Comparison of ENCODE assay signal across 1 cellular context in the genomic region with DNA sequence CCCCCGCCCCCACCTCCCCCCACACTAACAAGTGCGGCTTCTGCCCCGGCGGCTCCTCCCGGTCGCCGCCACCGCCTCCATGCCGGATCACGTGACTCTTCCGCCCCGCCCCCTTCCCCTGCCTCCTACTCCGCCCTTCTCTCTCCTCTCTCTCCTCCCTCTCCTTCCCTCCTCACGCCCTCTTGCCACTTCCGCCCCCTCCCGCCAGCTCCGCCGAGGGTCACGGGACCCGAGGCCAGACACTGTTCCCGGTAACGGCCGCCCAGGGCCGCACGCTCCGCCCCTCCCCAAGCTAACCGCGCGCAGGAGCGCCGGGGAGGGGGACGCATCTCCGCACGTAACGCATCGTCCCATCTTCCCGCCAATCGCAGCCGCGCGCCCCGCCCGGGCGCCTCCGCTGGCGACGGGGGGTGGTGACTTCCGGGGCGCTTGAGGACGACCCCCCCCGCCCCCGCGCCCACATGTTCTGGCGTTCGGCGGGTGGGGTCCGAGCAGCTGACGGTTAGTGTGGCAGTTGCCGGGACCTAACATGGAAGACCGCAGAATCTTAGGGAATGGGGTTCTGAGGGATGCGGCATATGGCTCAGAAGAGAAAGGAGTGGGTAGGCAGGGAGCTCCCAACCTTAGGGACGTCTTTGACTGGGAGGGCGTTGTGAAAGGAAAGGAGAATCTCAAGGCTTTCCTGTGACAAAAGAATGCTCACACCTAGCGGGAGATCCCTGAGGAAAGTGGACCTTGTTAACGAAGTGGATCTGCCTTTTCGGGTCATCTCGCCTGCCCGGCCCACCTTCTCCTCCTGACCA.
TF ChIP-seq lines count a peak whose summit lies in the region.

A gene with protein sequence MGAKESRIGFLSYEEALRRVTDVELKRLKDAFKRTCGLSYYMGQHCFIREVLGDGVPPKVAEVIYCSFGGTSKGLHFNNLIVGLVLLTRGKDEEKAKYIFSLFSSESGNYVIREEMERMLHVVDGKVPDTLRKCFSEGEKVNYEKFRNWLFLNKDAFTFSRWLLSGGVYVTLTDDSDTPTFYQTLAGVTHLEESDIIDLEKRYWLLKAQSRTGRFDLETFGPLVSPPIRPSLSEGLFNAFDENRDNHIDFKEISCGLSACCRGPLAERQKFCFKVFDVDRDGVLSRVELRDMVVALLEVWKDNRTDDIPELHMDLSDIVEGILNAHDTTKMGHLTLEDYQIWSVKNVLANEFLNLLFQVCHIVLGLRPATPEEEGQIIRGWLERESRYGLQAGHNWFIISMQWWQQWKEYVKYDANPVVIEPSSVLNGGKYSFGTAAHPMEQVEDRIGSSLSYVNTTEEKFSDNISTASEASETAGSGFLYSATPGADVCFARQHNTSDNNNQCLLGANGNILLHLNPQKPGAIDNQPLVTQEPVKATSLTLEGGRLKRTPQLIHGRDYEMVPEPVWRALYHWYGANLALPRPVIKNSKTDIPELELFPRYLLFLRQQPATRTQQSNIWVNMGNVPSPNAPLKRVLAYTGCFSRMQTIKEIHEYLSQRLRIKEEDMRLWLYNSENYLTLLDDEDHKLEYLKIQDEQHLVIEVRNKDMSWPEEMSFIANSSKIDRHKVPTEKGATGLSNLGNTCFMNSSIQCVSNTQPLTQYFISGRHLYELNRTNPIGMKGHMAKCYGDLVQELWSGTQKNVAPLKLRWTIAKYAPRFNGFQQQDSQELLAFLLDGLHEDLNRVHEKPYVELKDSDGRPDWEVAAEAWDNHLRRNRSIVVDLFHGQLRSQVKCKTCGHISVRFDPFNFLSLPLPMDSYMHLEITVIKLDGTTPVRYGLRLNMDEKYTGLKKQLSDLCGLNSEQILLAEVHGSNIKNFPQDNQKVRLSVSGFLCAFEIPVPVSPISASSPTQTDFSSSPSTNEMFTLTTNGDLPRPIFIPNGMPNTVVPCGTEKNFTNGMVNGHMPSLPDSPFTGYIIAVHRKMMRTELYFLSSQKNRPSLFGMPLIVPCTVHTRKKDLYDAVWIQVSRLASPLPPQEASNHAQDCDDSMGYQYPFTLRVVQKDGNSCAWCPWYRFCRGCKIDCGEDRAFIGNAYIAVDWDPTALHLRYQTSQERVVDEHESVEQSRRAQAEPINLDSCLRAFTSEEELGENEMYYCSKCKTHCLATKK (N-terminal part only) (minus strand): TSS at position 92 of the 803 bp plus-strand sequence. CDS start 194 bp downstream, outside the sequence.

TF ChIP-seq in A549, 52 proteins besides CTCF, POLR2A, EP300 and RAD21 (continued from another document):
- no peak for TF ChIP-seq HEYL (CRISPR knock-in tag; IDR thresholded peaks at IDR 0.05)
- TF ChIP-seq, protein P1, sequence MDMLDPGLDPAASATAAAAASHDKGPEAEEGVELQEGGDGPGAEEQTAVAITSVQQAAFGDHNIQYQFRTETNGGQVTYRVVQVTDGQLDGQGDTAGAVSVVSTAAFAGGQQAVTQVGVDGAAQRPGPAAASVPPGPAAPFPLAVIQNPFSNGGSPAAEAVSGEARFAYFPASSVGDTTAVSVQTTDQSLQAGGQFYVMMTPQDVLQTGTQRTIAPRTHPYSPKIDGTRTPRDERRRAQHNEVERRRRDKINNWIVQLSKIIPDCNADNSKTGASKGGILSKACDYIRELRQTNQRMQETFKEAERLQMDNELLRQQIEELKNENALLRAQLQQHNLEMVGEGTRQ (IDR thresholded peaks at IDR 0.05): peak; percentile 96
- no peak for TF ChIP-seq SREBF2 (IDR thresholded peaks at IDR 0.05)
- TF ChIP-seq, protein P2, sequence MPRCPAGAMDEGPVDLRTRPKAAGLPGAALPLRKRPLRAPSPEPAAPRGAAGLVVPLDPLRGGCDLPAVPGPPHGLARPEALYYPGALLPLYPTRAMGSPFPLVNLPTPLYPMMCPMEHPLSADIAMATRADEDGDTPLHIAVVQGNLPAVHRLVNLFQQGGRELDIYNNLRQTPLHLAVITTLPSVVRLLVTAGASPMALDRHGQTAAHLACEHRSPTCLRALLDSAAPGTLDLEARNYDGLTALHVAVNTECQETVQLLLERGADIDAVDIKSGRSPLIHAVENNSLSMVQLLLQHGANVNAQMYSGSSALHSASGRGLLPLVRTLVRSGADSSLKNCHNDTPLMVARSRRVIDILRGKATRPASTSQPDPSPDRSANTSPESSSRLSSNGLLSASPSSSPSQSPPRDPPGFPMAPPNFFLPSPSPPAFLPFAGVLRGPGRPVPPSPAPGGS (IDR thresholded peaks at IDR 0.05): peak; percentile 86
- TF ChIP-seq EHF (CRISPR knock-in tag; IDR thresholded peaks at IDR 0.05): no peak
- peak; percentile 89 for TF ChIP-seq BHLHE40 (IDR thresholded peaks at IDR 0.05; ENCODE audit: low read depth, low read length)
- TF ChIP-seq RFX5 (IDR thresholded peaks at IDR 0.05): peak; percentile 77
- no peak for TF ChIP-seq NFE2L2 (conservative IDR thresholded peaks at IDR 0.05; ENCODE audit: low read length)
- no peak for TF ChIP-seq RNF2 (IDR thresholded peaks at IDR 0.05; ENCODE audit: borderline replicate concordance, low read depth)
- TF ChIP-seq EHMT2 (IDR thresholded peaks at IDR 0.05; ENCODE audit: low read depth): no peak
- TF ChIP-seq CHD2 (IDR thresholded peaks at IDR 0.05; ENCODE audit: low read length, partially characterized antibody): no peak
- TF ChIP-seq HOXB13 (CRISPR knock-in tag; IDR thresholded peaks at IDR 0.05; ENCODE audit: low read depth): 0 out of 2 replicates have a peak, but pooled peaks have one; percentile 19
- peak; percentile 60 for TF ChIP-seq HOXA7 (CRISPR knock-in tag; IDR thresholded peaks at IDR 0.05)
- TF ChIP-seq JUNB (IDR thresholded peaks at IDR 0.05): no peak
- TF ChIP-seq, protein P3, sequence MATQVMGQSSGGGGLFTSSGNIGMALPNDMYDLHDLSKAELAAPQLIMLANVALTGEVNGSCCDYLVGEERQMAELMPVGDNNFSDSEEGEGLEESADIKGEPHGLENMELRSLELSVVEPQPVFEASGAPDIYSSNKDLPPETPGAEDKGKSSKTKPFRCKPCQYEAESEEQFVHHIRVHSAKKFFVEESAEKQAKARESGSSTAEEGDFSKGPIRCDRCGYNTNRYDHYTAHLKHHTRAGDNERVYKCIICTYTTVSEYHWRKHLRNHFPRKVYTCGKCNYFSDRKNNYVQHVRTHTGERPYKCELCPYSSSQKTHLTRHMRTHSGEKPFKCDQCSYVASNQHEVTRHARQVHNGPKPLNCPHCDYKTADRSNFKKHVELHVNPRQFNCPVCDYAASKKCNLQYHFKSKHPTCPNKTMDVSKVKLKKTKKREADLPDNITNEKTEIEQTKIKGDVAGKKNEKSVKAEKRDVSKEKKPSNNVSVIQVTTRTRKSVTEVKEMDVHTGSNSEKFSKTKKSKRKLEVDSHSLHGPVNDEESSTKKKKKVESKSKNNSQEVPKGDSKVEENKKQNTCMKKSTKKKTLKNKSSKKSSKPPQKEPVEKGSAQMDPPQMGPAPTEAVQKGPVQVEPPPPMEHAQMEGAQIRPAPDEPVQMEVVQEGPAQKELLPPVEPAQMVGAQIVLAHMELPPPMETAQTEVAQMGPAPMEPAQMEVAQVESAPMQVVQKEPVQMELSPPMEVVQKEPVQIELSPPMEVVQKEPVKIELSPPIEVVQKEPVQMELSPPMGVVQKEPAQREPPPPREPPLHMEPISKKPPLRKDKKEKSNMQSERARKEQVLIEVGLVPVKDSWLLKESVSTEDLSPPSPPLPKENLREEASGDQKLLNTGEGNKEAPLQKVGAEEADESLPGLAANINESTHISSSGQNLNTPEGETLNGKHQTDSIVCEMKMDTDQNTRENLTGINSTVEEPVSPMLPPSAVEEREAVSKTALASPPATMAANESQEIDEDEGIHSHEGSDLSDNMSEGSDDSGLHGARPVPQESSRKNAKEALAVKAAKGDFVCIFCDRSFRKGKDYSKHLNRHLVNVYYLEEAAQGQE (IDR thresholded peaks at IDR 0.05): no peak
- TF ChIP-seq RCOR1 (IDR thresholded peaks at IDR 0.05; ENCODE audit: low read depth, low read length): no peak
- peak; percentile 72; the same call in 1 of the 2 replicates for TF ChIP-seq MAZ (IDR thresholded peaks at IDR 0.05; ENCODE audit: borderline replicate concordance, low read depth, low read length)
- TF ChIP-seq, protein P4, sequence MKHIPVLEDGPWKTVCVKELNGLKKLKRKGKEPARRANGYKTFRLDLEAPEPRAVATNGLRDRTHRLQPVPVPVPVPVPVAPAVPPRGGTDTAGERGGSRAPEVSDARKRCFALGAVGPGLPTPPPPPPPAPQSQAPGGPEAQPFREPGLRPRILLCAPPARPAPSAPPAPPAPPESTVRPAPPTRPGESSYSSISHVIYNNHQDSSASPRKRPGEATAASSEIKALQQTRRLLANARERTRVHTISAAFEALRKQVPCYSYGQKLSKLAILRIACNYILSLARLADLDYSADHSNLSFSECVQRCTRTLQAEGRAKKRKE (CRISPR knock-in tag; IDR thresholded peaks at IDR 0.05; ENCODE audit: low read depth): no peak
- 0 out of 2 replicates have a peak, but pooled peaks have one; percentile 12 for TF ChIP-seq TP53 (CRISPR knock-in tag; IDR thresholded peaks at IDR 0.05)
- no peak for TF ChIP-seq CEBPB (IDR thresholded peaks at IDR 0.05)
- TF ChIP-seq CHD4 (IDR thresholded peaks at IDR 0.05; ENCODE audit: borderline replicate concordance): no peak
- TF ChIP-seq GATA3 (IDR thresholded peaks at IDR 0.05; ENCODE audit: borderline replicate concordance): peak; percentile 74
- peak; percentile 62; the same call in 1 of the 2 replicates for TF ChIP-seq FOSB (CRISPR knock-in tag; IDR thresholded peaks at IDR 0.05)
- TF ChIP-seq, protein P5, sequence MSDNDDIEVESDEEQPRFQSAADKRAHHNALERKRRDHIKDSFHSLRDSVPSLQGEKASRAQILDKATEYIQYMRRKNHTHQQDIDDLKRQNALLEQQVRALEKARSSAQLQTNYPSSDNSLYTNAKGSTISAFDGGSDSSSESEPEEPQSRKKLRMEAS (IDR thresholded peaks at IDR 0.05): peak; percentile 99
- TF ChIP-seq HOXB5 (CRISPR knock-in tag; IDR thresholded peaks at IDR 0.05): peak; percentile 46; the same call in 1 of the 2 replicates
- TF ChIP-seq ZNF302 (CRISPR knock-in tag; IDR thresholded peaks at IDR 0.05): no peak
- TF ChIP-seq MYC (IDR thresholded peaks at IDR 0.05; ENCODE audit: borderline replicate concordance, low read length): peak; percentile 94
- TF ChIP-seq, protein P6, sequence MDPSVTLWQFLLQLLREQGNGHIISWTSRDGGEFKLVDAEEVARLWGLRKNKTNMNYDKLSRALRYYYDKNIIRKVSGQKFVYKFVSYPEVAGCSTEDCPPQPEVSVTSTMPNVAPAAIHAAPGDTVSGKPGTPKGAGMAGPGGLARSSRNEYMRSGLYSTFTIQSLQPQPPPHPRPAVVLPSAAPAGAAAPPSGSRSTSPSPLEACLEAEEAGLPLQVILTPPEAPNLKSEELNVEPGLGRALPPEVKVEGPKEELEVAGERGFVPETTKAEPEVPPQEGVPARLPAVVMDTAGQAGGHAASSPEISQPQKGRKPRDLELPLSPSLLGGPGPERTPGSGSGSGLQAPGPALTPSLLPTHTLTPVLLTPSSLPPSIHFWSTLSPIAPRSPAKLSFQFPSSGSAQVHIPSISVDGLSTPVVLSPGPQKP (IDR thresholded peaks at IDR 0.05; ENCODE audit: low read depth, low read length): 0 out of 2 replicates have a peak, but pooled peaks have one; percentile 4
- no peak for TF ChIP-seq ZFP36 (IDR thresholded peaks at IDR 0.05; ENCODE audit: borderline replicate concordance, partially characterized antibody)
- TF ChIP-seq MAFK (IDR thresholded peaks at IDR 0.05; ENCODE audit: partially characterized antibody): no peak
- TF ChIP-seq, protein P7, sequence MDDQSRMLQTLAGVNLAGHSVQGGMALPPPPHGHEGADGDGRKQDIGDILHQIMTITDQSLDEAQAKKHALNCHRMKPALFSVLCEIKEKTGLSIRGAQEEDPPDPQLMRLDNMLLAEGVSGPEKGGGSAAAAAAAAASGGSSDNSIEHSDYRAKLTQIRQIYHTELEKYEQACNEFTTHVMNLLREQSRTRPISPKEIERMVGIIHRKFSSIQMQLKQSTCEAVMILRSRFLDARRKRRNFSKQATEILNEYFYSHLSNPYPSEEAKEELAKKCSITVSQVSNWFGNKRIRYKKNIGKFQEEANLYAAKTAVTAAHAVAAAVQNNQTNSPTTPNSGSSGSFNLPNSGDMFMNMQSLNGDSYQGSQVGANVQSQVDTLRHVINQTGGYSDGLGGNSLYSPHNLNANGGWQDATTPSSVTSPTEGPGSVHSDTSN (IDR thresholded peaks at IDR 0.05): peak; percentile 80
- TF ChIP-seq CBX8 (IDR thresholded peaks at IDR 0.05): no peak
- no peak for TF ChIP-seq HDAC2 (IDR thresholded peaks at IDR 0.05)
- TF ChIP-seq TFCP2L1 (CRISPR knock-in tag; IDR thresholded peaks at IDR 0.05): no peak; the same call in 1 of the 2 replicates
- TF ChIP-seq PHF8 (IDR thresholded peaks at IDR 0.05; ENCODE audit: borderline replicate concordance, low read depth): peak; percentile 67; the same call in 1 of the 2 replicates
- TF ChIP-seq, protein P8, sequence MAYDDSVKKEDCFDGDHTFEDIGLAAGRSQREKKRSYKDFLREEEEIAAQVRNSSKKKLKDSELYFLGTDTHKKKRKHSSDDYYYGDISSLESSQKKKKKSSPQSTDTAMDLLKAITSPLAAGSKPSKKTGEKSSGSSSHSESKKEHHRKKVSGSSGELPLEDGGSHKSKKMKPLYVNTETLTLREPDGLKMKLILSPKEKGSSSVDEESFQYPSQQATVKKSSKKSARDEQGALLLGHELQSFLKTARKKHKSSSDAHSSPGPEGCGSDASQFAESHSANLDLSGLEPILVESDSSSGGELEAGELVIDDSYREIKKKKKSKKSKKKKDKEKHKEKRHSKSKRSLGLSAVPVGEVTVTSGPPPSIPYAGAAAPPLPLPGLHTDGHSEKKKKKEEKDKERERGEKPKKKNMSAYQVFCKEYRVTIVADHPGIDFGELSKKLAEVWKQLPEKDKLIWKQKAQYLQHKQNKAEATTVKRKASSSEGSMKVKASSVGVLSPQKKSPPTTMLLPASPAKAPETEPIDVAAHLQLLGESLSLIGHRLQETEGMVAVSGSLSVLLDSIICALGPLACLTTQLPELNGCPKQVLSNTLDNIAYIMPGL (CRISPR knock-in tag; IDR thresholded peaks at IDR 0.05; ENCODE audit: borderline replicate concordance): no peak
- TF ChIP-seq, protein P9, sequence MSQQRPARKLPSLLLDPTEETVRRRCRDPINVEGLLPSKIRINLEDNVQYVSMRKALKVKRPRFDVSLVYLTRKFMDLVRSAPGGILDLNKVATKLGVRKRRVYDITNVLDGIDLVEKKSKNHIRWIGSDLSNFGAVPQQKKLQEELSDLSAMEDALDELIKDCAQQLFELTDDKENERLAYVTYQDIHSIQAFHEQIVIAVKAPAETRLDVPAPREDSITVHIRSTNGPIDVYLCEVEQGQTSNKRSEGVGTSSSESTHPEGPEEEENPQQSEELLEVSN (IDR thresholded peaks at IDR 0.05; ENCODE audit: borderline replicate concordance, low read depth): peak; percentile 79
- no peak for TF ChIP-seq FOSL2 (IDR thresholded peaks at IDR 0.05)
- TF ChIP-seq FOSL2 (CRISPR knock-in tag; IDR thresholded peaks at IDR 0.05): no peak
- TF ChIP-seq KDM5A (IDR thresholded peaks at IDR 0.05): no peak
